In genomic region chr7:144588535-144588934, GRCh38 we compare ENCODE assay signal across 25 cellular contexts.
"Had no signal": no experiment of that assay in that cellular context is flagged by ENCODE, and none has a peak within 500 bp of the region (broad histone marks: within the 10 kb centered on the region; RNA-seq: fewer than 3 reads in every experiment).

No MANE protein-coding gene starts in this region.

- H3K4me1 Mint-ChIP-seq: activated B cell treated with CpG ODN at 0.5 μM for 24 hours; activated CD4-positive, alpha-beta T cell treated with anti-CD3 and anti-CD28 coated beads for 36 hours; naive B cell; neural progenitor cell; stimulated activated naive CD8-positive, alpha-beta T cell treated with anti-CD3 and anti-CD28 coated beads, Interleukin-15, amount 100 ng/mL, for 72 hours had no signal

- H3K27me3 Mint-ChIP-seq: activated B cell treated with CpG ODN at 0.5 μM for 24 hours; activated CD4-positive, alpha-beta T cell treated with anti-CD3 and anti-CD28 coated beads for 36 hours; activated naive CD8-positive, alpha-beta T cell treated with anti-CD3 and anti-CD28 coated beads, Interleukin-2, amount 10 ng/mL, durations not matched to agents 7 days and 5 days; naive B cell; stimulated activated naive CD8-positive, alpha-beta T cell treated with anti-CD3 and anti-CD28 coated beads, Interleukin-15, amount 100 ng/mL, for 72 hours; type B pancreatic cell had no signal

- H3K36me3 Mint-ChIP-seq: neural progenitor cell, type B pancreatic cell had no signal

- H3K27ac Mint-ChIP-seq: activated B cell treated with CpG ODN at 0.5 μM for 24 hours; activated CD4-positive, alpha-beta T cell treated with anti-CD3 and anti-CD28 coated beads for 36 hours; activated naive CD4-positive, alpha-beta T cell treated with anti-CD3 and anti-CD28 coated beads for 36 hours; activated naive CD8-positive, alpha-beta T cell treated with anti-CD3 and anti-CD28 coated beads, Interleukin-2, amount 10 ng/mL, durations not matched to agents 7 days and 5 days; activated T-cell treated with anti-CD3 and anti-CD28 coated beads, Interleukin-2, amount 50 U/mL, for 72 hours; neural progenitor cell; T-helper 1 cell treated with Interleukin-12 subunit alpha and Interleukin-12 subunit beta and Interleukin-4 antibody, amounts not matched to agents 30 μg/mL and 1 μg/mL, for 36 hours; type B pancreatic cell had no signal

- H3K36me3 ChIP-seq: brain microvascular endothelial cell, gastrocnemius medialis, lower lobe of right lung, neural progenitor cell, vagina had no signal

- H3K4me1 ChIP-seq: gastrocnemius medialis, neural progenitor cell, vagina had no signal

- H3K4me3 ChIP-seq: gastrocnemius medialis, lower lobe of right lung, neural progenitor cell, vagina had no signal

- DNase-seq: activated B cell treated with CpG ODN at 0.5 μM for 24 hours; activated CD4-positive, alpha-beta T cell treated with anti-CD3 and anti-CD28 coated beads for 36 hours; activated CD4-positive, alpha-beta T cell treated with anti-CD3 and anti-CD28 coated beads, Interleukin-2, amount 50 U/mL, for 48 hours; activated effector memory CD4-positive, alpha-beta T cell treated with Interleukin-2 at 50 U/mL for 16 hours; activated naive CD4-positive, alpha-beta T cell treated with anti-CD3 and anti-CD28 coated beads for 36 hours; activated naive CD8-positive, alpha-beta T cell treated with anti-CD3 and anti-CD28 coated beads, Interleukin-2, amount 10 ng/mL, durations not matched to agents 7 days and 5 days; activated T-cell treated with anti-CD3 and anti-CD28 coated beads, Interleukin-2, amount 50 U/mL, for 72 hours; amygdala; brain microvascular endothelial cell; central memory CD4-positive, alpha-beta T cell; dermis blood vessel endothelial cell; effector CD8-positive, alpha-beta T cell; gastrocnemius medialis; hypothalamus; islet precursor cell; left cardiac atrium; lower lobe of right lung; naive B cell; stimulated activated CD4-positive, alpha-beta T cell treated with anti-CD3 and anti-CD28 coated beads, Interleukin-4, amount 100 ng/mL, for 4 hours; stimulated activated naive CD8-positive, alpha-beta T cell treated with anti-CD3 and anti-CD28 coated beads, Interleukin-15, amount 100 ng/mL, for 72 hours; T1000 had no signal

- H3K9me3 ChIP-seq: gastrocnemius medialis, lower lobe of right lung, vagina had no signal

- ATAC-seq: activated CD4-positive, alpha-beta T cell treated with anti-CD3 and anti-CD28 coated beads for 36 hours; activated T-cell treated with anti-CD3 and anti-CD28 coated beads, Interleukin-2, amount 50 U/mL, for 72 hours; gastrocnemius medialis; stimulated activated naive CD8-positive, alpha-beta T cell treated with anti-CD3 and anti-CD28 coated beads, Interleukin-15, amount 100 ng/mL, for 72 hours had no signal

- H3K4me3 Mint-ChIP-seq: activated B cell treated with CpG ODN at 0.5 μM for 24 hours; activated CD4-positive, alpha-beta T cell treated with anti-CD3 and anti-CD28 coated beads for 36 hours; activated naive CD4-positive, alpha-beta T cell treated with anti-CD3 and anti-CD28 coated beads for 36 hours; activated naive CD8-positive, alpha-beta T cell treated with anti-CD3 and anti-CD28 coated beads, Interleukin-2, amount 10 ng/mL, durations not matched to agents 7 days and 5 days; activated T-cell treated with anti-CD3 and anti-CD28 coated beads, Interleukin-2, amount 50 U/mL, for 72 hours; neural progenitor cell; stimulated activated naive CD8-positive, alpha-beta T cell treated with anti-CD3 and anti-CD28 coated beads, Interleukin-15, amount 100 ng/mL, for 72 hours; T-helper 1 cell treated with Interleukin-12 subunit alpha and Interleukin-12 subunit beta and Interleukin-4 antibody, amounts not matched to agents 30 μg/mL and 1 μg/mL, for 36 hours; type B pancreatic cell had no signal

- H3K27me3 ChIP-seq: brain microvascular endothelial cell, gastrocnemius medialis, neural progenitor cell, vagina had no signal

- H3K9me3 Mint-ChIP-seq: activated B cell treated with CpG ODN at 0.5 μM for 24 hours, neural progenitor cell, type B pancreatic cell had no signal

- H3K27ac ChIP-seq: brain microvascular endothelial cell, gastrocnemius medialis, lower lobe of right lung, neural progenitor cell, vagina had no signal
